In the genomic region with DNA sequence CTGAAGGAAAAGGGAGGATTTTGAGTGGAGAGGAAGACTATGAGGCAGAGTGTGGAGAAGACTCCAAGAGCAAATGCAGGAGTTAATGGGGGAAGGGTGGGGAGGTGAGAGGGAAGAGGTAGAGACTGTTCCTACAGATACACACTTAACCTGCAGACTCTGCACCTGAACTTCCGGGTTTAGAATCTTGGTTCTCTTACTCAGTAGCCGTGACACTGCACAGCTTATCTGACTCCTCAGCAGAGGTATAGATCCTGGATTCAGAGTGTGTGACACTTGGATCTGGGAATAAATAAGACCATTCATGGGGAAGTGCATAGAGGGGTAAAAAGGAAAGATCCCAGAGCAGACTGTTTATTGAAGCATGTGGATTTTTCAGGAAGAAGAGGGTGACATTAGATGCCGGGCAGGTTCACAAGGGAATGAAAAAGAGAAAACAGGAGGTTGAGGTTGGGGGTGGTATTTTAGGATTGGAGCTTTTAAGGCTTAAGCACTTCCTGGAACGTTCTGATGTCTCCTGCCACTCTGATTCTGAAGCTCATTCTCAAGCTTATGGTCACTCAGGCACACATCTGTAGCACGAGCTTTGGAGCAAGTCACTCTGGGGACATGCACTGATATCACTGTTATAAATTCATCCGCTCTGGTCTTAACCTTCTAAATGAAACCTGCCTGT, we compare ENCODE assay signal across 16 cellular contexts. TPM values are rescaled to one million over a fixed set of nuclear protein-coding genes. Genes with fewer than 3 reads are reported as not detected.
A peak's percentile ranks its signal among the peaks of the same experiment; 100 is the strongest.
DNase-seq lines count a peak whose midpoint lies in the region; ATAC-seq lines count a peak whose summit lies in the region.
"Had no signal": no experiment of that assay in that cellular context is flagged by ENCODE, and none has a peak within 500 bp of the region (broad histone marks: within the 10 kb centered on the region; RNA-seq: fewer than 3 reads in every experiment).

No MANE protein-coding gene starts in this region.

- no peaks in the 10 kb centered on the region for H3K27me3 Mint-ChIP-seq in activated T-cell treated with anti-CD3 and anti-CD28 coated beads, Interleukin-2, amount 50 U/mL, for 24 hours
- H3K27me3 Mint-ChIP-seq in activated T-cell treated with anti-CD3 and anti-CD28 coated beads, Interleukin-2, amount 50 U/mL, for 4 hours (ENCODE audit: low read depth), result no peaks in the 10 kb centered on the region
- peaks cover 1% of the 10 kb centered on the region for H3K27me3 Mint-ChIP-seq in IgD-negative memory B cell
- no peaks in the 10 kb centered on the region for H3K27me3 Mint-ChIP-seq in activated T-helper 1 cell treated with anti-CD3 and anti-CD28 coated beads, Interleukin-12 subunit alpha, Interleukin-12 subunit beta, Interleukin-2, Interleukin-4 antibody, amounts not matched to agents 30 ng/mL and 10 ng/mL and 1 ng/mL, durations not matched to agents 14 hours and 24 hours and 36 hours (ENCODE audit: insufficient read depth)

- peaks cover 3% of the 10 kb centered on the region for H3K9me3 Mint-ChIP-seq in activated T-cell treated with anti-CD3 and anti-CD28 coated beads, Interleukin-2, amount 50 U/mL, for 24 hours
- no peaks in the 10 kb centered on the region for H3K9me3 Mint-ChIP-seq in activated T-cell treated with anti-CD3 and anti-CD28 coated beads, Interleukin-2, amount 50 U/mL, for 4 hours
- H3K9me3 Mint-ChIP-seq in IgD-negative memory B cell, result peaks cover 0 to 2% (median 0%) of the 10 kb centered on the region in 3 donors
- H3K9me3 Mint-ChIP-seq in activated T-helper 1 cell treated with anti-CD3 and anti-CD28 coated beads, Interleukin-12 subunit alpha, Interleukin-12 subunit beta, Interleukin-2, Interleukin-4 antibody, amounts not matched to agents 30 ng/mL and 10 ng/mL and 1 ng/mL, durations not matched to agents 14 hours and 24 hours and 36 hours, result no peaks in the 10 kb centered on the region
- no peaks in the 10 kb centered on the region for H3K9me3 Mint-ChIP-seq in stimulated activated effector memory CD8-positive, alpha-beta T cell treated with anti-CD3 and anti-CD28 coated beads, Interleukin-12 subunit alpha, Interleukin-12 subunit beta, amount 100 ng/mL, for 72 hours
- H3K9me3 Mint-ChIP-seq: dendritic cell treated with granulocyte-macrophage colony-stimulating factor and Interleukin-4, amounts not matched to agents 40 ng/mL and 50 ng/mL, for 4 days had no signal

- no peak for DNase-seq in activated T-cell treated with anti-CD3 and anti-CD28 coated beads, Interleukin-2, amount 50 U/mL, for 24 hours
- no peak for DNase-seq in activated T-cell treated with anti-CD3 and anti-CD28 coated beads, Interleukin-2, amount 50 U/mL, for 4 hours
- no peak for DNase-seq in activated T-helper 1 cell treated with anti-CD3 and anti-CD28 coated beads, Interleukin-12 subunit alpha, Interleukin-12 subunit beta, Interleukin-2, Interleukin-4 antibody, amounts not matched to agents 30 ng/mL and 10 ng/mL and 1 ng/mL, durations not matched to agents 14 hours and 24 hours and 36 hours (ENCODE audit: low spot score)
- DNase-seq in stimulated activated effector memory CD8-positive, alpha-beta T cell treated with anti-CD3 and anti-CD28 coated beads, Interleukin-12 subunit alpha, Interleukin-12 subunit beta, amount 100 ng/mL, for 72 hours (ENCODE audit: low spot score in 2 of 2), result no peak
- DNase-seq in NCI-H1436 treated with DMSO at 0.1 percent for 48 hours (lab: John Stamatoyannopoulos, UW) (no peak), NCI-H748 treated with DMSO at 0.1 percent for 48 hours (lab: John Stamatoyannopoulos, UW) (no peak)
- DNase-seq: activated T-cell treated with anti-CD3 and anti-CD28 coated beads, Interleukin-2, amount 50 U/mL, for 48 hours; DMS79 treated with DMSO at 0.1 percent for 48 hours; heart right ventricle; kidney; NCI-H1930; posterior cingulate gyrus; WERI-Rb-1 had no signal

- peaks cover 47% of the 10 kb centered on the region for H3K4me1 Mint-ChIP-seq in activated T-cell treated with anti-CD3 and anti-CD28 coated beads, Interleukin-2, amount 50 U/mL, for 24 hours (ENCODE audit: low read depth)
- H3K4me1 Mint-ChIP-seq in activated T-cell treated with anti-CD3 and anti-CD28 coated beads, Interleukin-2, amount 50 U/mL, for 4 hours (ENCODE audit: low read depth), result peaks cover 43% of the 10 kb centered on the region
- peaks cover 20 to 39% (median 37%) of the 10 kb centered on the region in 3 donors for H3K4me1 Mint-ChIP-seq in IgD-negative memory B cell
- H3K4me1 Mint-ChIP-seq in activated T-helper 1 cell treated with anti-CD3 and anti-CD28 coated beads, Interleukin-12 subunit alpha, Interleukin-12 subunit beta, Interleukin-2, Interleukin-4 antibody, amounts not matched to agents 30 ng/mL and 10 ng/mL and 1 ng/mL, durations not matched to agents 14 hours and 24 hours and 36 hours (ENCODE audit: low read depth), result peaks cover 62% of the 10 kb centered on the region
- peaks cover 61% of the 10 kb centered on the region for H3K4me1 Mint-ChIP-seq in stimulated activated effector memory CD8-positive, alpha-beta T cell treated with anti-CD3 and anti-CD28 coated beads, Interleukin-12 subunit alpha, Interleukin-12 subunit beta, amount 100 ng/mL, for 72 hours

- H3K36me3 Mint-ChIP-seq in activated T-cell treated with anti-CD3 and anti-CD28 coated beads, Interleukin-2, amount 50 U/mL, for 24 hours (ENCODE audit: low read depth), result peaks cover 34% of the 10 kb centered on the region
- peaks cover 26% of the 10 kb centered on the region for H3K36me3 Mint-ChIP-seq in activated T-cell treated with anti-CD3 and anti-CD28 coated beads, Interleukin-2, amount 50 U/mL, for 4 hours (ENCODE audit: insufficient read depth)
- H3K36me3 Mint-ChIP-seq in IgD-negative memory B cell, result peaks cover 8% of the 10 kb centered on the region
- peaks cover 43% of the 10 kb centered on the region for H3K36me3 Mint-ChIP-seq in activated T-helper 1 cell treated with anti-CD3 and anti-CD28 coated beads, Interleukin-12 subunit alpha, Interleukin-12 subunit beta, Interleukin-2, Interleukin-4 antibody, amounts not matched to agents 30 ng/mL and 10 ng/mL and 1 ng/mL, durations not matched to agents 14 hours and 24 hours and 36 hours (ENCODE audit: low read depth)
- H3K36me3 Mint-ChIP-seq in stimulated activated effector memory CD8-positive, alpha-beta T cell treated with anti-CD3 and anti-CD28 coated beads, Interleukin-12 subunit alpha, Interleukin-12 subunit beta, amount 100 ng/mL, for 72 hours, result peaks cover 37% of the 10 kb centered on the region

- intact Hi-C loops in activated T-helper 1 cell treated with anti-CD3 and anti-CD28 coated beads, Interleukin-12 subunit alpha, Interleukin-12 subunit beta, Interleukin-2, Interleukin-4 antibody, amounts not matched to agents 30 ng/mL and 10 ng/mL and 1 ng/mL, durations not matched to agents 14 hours and 24 hours and 36 hours (cut with micrococcal nuclease), result loop anchor here (5.0 to 10.0 kb wide), 2 partner anchors 139 to 577 kb away; partner anchors contain the start of gene TRIM24

- peak overlapping the region; percentile 3 for H3K27ac Mint-ChIP-seq in activated T-cell treated with anti-CD3 and anti-CD28 coated beads, Interleukin-2, amount 50 U/mL, for 24 hours
- peak overlapping the region; percentile 14 to 75 (median 74) for H3K27ac Mint-ChIP-seq in IgD-negative memory B cell
- H3K27ac Mint-ChIP-seq in activated T-helper 1 cell treated with anti-CD3 and anti-CD28 coated beads, Interleukin-12 subunit alpha, Interleukin-12 subunit beta, Interleukin-2, Interleukin-4 antibody, amounts not matched to agents 30 ng/mL and 10 ng/mL and 1 ng/mL, durations not matched to agents 14 hours and 24 hours and 36 hours, result peak overlapping the region; percentile 73
- H3K27ac Mint-ChIP-seq in stimulated activated effector memory CD8-positive, alpha-beta T cell treated with anti-CD3 and anti-CD28 coated beads, Interleukin-12 subunit alpha, Interleukin-12 subunit beta, amount 100 ng/mL, for 72 hours, result peak overlapping the region; percentile 63
- H3K27ac Mint-ChIP-seq: dendritic cell treated with granulocyte-macrophage colony-stimulating factor and Interleukin-4, amounts not matched to agents 40 ng/mL and 50 ng/mL, for 4 days had no signal

- no peak for ATAC-seq in activated T-cell treated with anti-CD3 and anti-CD28 coated beads, Interleukin-2, amount 50 U/mL, for 4 hours
- peak; percentile 36 for ATAC-seq in stimulated activated effector memory CD8-positive, alpha-beta T cell treated with anti-CD3 and anti-CD28 coated beads, Interleukin-12 subunit alpha, Interleukin-12 subunit beta, amount 100 ng/mL, for 72 hours
- ATAC-seq in GM21360 (IDR thresholded peaks at IDR 0.05; ENCODE audit: unreplicated experiment), result no peak
- ATAC-seq: heart right ventricle had no signal

- no peak overlapping the region for H3K4me3 Mint-ChIP-seq in activated T-cell treated with anti-CD3 and anti-CD28 coated beads, Interleukin-2, amount 50 U/mL, for 24 hours
- no peak overlapping the region for H3K4me3 Mint-ChIP-seq in activated T-cell treated with anti-CD3 and anti-CD28 coated beads, Interleukin-2, amount 50 U/mL, for 4 hours
- peak overlapping the region in 2 of 4 donors; percentile 8 to 79 for H3K4me3 Mint-ChIP-seq in IgD-negative memory B cell
- H3K4me3 Mint-ChIP-seq in activated T-helper 1 cell treated with anti-CD3 and anti-CD28 coated beads, Interleukin-12 subunit alpha, Interleukin-12 subunit beta, Interleukin-2, Interleukin-4 antibody, amounts not matched to agents 30 ng/mL and 10 ng/mL and 1 ng/mL, durations not matched to agents 14 hours and 24 hours and 36 hours, result no peak overlapping the region
- no peak overlapping the region for H3K4me3 Mint-ChIP-seq in stimulated activated effector memory CD8-positive, alpha-beta T cell treated with anti-CD3 and anti-CD28 coated beads, Interleukin-12 subunit alpha, Interleukin-12 subunit beta, amount 100 ng/mL, for 72 hours
- H3K4me3 Mint-ChIP-seq: dendritic cell treated with granulocyte-macrophage colony-stimulating factor and Interleukin-4, amounts not matched to agents 40 ng/mL and 50 ng/mL, for 4 days had no signal

RNA-seq across cellular contexts. Expression of gene ZC3HAV1L, which starts 5.7 kb away (rescaled TPM):
- 1 to 10 TPM; 7.0 to 8.3 (median 7.3) TPM for total RNA-seq in activated T-cell treated with anti-CD3 and anti-CD28 coated beads, Interleukin-2, amount 50 U/mL, for 4 hours
- 0.80 TPM for polyA plus RNA-seq in IgD-negative memory B cell
- total RNA-seq in activated T-helper 1 cell treated with anti-CD3 and anti-CD28 coated beads, Interleukin-12 subunit alpha, Interleukin-12 subunit beta, Interleukin-2, Interleukin-4 antibody, amounts not matched to agents 30 ng/mL and 10 ng/mL and 1 ng/mL, durations not matched to agents 14 hours and 24 hours and 36 hours, result 29.6 and 31.5 TPM in 2 replicates

Comparison
In these comparisons a context has a peak if more than half of its experiments do, and no peak if none do; other contexts are left out.
1. H3K27ac Mint-ChIP-seq: peak in every context shown above with its lines; median percentile 74 in IgD-negative memory B cell; 73 in activated T-helper 1 cell treated with anti-CD3 and anti-CD28 coated beads, Interleukin-12 subunit alpha, Interleukin-12 subunit beta, Interleukin-2, Interleukin-4 antibody, amounts not matched to agents 30 ng/mL and 10 ng/mL and 1 ng/mL, durations not matched to agents 14 hours and 24 hours and 36 hours; 63 in stimulated activated effector memory CD8-positive, alpha-beta T cell treated with anti-CD3 and anti-CD28 coated beads, Interleukin-12 subunit alpha, Interleukin-12 subunit beta, amount 100 ng/mL, for 72 hours; 3 in activated T-cell treated with anti-CD3 and anti-CD28 coated beads, Interleukin-2, amount 50 U/mL, for 24 hours.